ENCODE assay signal across 1 cellular context in genomic region chr6:142913511-142914047, GRCh38.
TF ChIP-seq lines count a peak whose summit lies in the region.

No MANE protein-coding gene starts in this region.

TF ChIP-seq in WTC11, 78 proteins besides CTCF, POLR2A, EP300 and RAD21 (continued from another document):
- no peak for TF ChIP-seq AR (CRISPR knock-in tag; IDR thresholded peaks at IDR 0.05)
- no peak for TF ChIP-seq IRF1 (CRISPR knock-in tag; IDR thresholded peaks at IDR 0.05)
- no peak for TF ChIP-seq ARID4B (CRISPR knock-in tag; IDR thresholded peaks at IDR 0.05; ENCODE audit: borderline replicate concordance)
- TF ChIP-seq PREB (CRISPR knock-in tag; IDR thresholded peaks at IDR 0.05; ENCODE audit: borderline replicate concordance), result no peak
